Comparison of ENCODE assay signal across 6 cellular contexts in genomic region chr17:30718099-30718447, GRCh38.
DNase-seq lines count a peak whose midpoint lies in the region; ATAC-seq and TF ChIP-seq lines count a peak whose summit lies in the region.
"Not testable (repeated sequence)": the region's sequence is repeated elsewhere in the genome, so short reads cannot be mapped to it uniquely, and the experiment has no call there.

No MANE protein-coding gene starts in this region.

- not testable (repeated sequence) for H3K4me1 ChIP-seq in RWPE2 (ENCODE audit: insufficient read depth, poor library complexity, severe bottlenecking)
- peaks cover 0 to 12% (median 8%) of the 10 kb centered on the region in 4 donors for H3K4me1 ChIP-seq in esophagus muscularis mucosa

- not testable (repeated sequence) for H3K4me3 ChIP-seq in H7 (ENCODE audit: insufficient read depth, low read depth, low read length); RWPE2 (ENCODE audit: severe bottlenecking); esophagus muscularis mucosa

- H3K36me3 Mint-ChIP-seq in stimulated activated naive B cell treated with anti-CD40 and anti-IgM and Interleukin-4, amounts not matched to agents 10 μg/mL and 1 μg/mL and 100 μg/mL, for 72 hours = not testable (repeated sequence)

- not testable (repeated sequence) for TF ChIP-seq EP300 in esophagus muscularis mucosa (IDR thresholded peaks at IDR 0.05)

- H3K27me3 ChIP-seq in H7 (ENCODE audit: control insufficient read depth, insufficient read depth, low read length); RWPE2 (ENCODE audit: insufficient read depth, poor library complexity, severe bottlenecking); esophagus muscularis mucosa: not testable (repeated sequence)

- H3K4me3 Mint-ChIP-seq in stimulated activated naive B cell treated with anti-CD40 and anti-IgM and Interleukin-4, amounts not matched to agents 10 μg/mL and 1 μg/mL and 100 μg/mL, for 72 hours = not testable (repeated sequence)

- intact Hi-C loops in esophagus muscularis mucosa (cut with DNase I) = loop anchor here (10.0 kb wide), 2 partner anchors 107 to 243 kb away; partner anchors contain the start of genes CRLF3 and GOSR1

- not testable (repeated sequence) for TF ChIP-seq POLR2A in esophagus muscularis mucosa (IDR thresholded peaks at IDR 0.05; ENCODE audit: low read depth)

- H3K36me3 ChIP-seq in H7 (replicated peaks; ENCODE audit: control insufficient read depth, insufficient read depth, low read length); RWPE2 (ENCODE audit: low read depth); esophagus muscularis mucosa: not testable (repeated sequence)

- H3K27ac Mint-ChIP-seq in stimulated activated naive B cell treated with anti-CD40 and anti-IgM and Interleukin-4, amounts not matched to agents 10 μg/mL and 1 μg/mL and 100 μg/mL, for 72 hours = peak overlapping the region; percentile 49

- not testable (repeated sequence) for ATAC-seq in RWPE2 (ENCODE audit: low read depth); stimulated activated naive B cell treated with anti-CD40 and anti-IgM and Interleukin-4, amounts not matched to agents 10 μg/mL and 1 μg/mL and 100 μg/mL, for 72 hours (replicated peaks)

- H3K27ac ChIP-seq in RWPE2 (ENCODE audit: poor library complexity, severe bottlenecking); esophagus muscularis mucosa (replicated peaks in 1 of 4): not testable (repeated sequence)

- not testable (repeated sequence) for TF ChIP-seq CTCF in RWPE2 (IDR thresholded peaks at IDR 0.05; ENCODE audit: poor library complexity, severe bottlenecking); esophagus muscularis mucosa (IDR thresholded peaks at IDR 0.05)

- H3K9me3 Mint-ChIP-seq in stimulated activated naive B cell treated with anti-CD40 and anti-IgM and Interleukin-4, amounts not matched to agents 10 μg/mL and 1 μg/mL and 100 μg/mL, for 72 hours = not testable (repeated sequence)

- H3K27me3 Mint-ChIP-seq in stimulated activated naive B cell treated with anti-CD40 and anti-IgM and Interleukin-4, amounts not matched to agents 10 μg/mL and 1 μg/mL and 100 μg/mL, for 72 hours = not testable (repeated sequence)

- not testable (repeated sequence) for H3K9me3 ChIP-seq in RWPE2 (ENCODE audit: severe bottlenecking); esophagus muscularis mucosa

- 87% methylated on average over 6 of the region's 6 CpGs for WGBS in esophagus muscularis mucosa

- peaks cover 20 to 21% of the 10 kb centered on the region in 2 donors for H3K4me1 Mint-ChIP-seq in stimulated activated naive B cell treated with anti-CD40 and anti-IgM and Interleukin-4, amounts not matched to agents 10 μg/mL and 1 μg/mL and 100 μg/mL, for 72 hours

- peak; percentile 1 for DNase-seq in H7
- DNase-seq in RWPE2 (ENCODE audit: low spot score) = peak; percentile 11
- DNase-seq in activated CD4-positive, CD25-positive, alpha-beta regulatory T cell treated with anti-CD3 and anti-CD28 coated beads, Interleukin-2, amount 50 U/mL, for 72 hours = peak; percentile 15
- peak; percentile 22 for DNase-seq in ecto neural progenitor cell (ENCODE audit: low spot score)
- DNase-seq in esophagus muscularis mucosa (ENCODE audit: extremely low spot score) = peak; percentile 50
- DNase-seq in stimulated activated naive B cell treated with anti-CD40 and anti-IgM and Interleukin-4, amounts not matched to agents 10 μg/mL and 1 μg/mL and 100 μg/mL, for 72 hours = not testable (repeated sequence)
